In genomic region chr9:463455-464125, GRCh38 we compare ENCODE assay signal across 20 cellular contexts. TPM values are rescaled to one million over a fixed set of nuclear protein-coding genes. Genes with fewer than 3 reads are reported as not detected.
DNase-seq lines count a peak whose midpoint lies in the region; ATAC-seq, FAIRE-seq and TF ChIP-seq lines count a peak whose summit lies in the region.
"Had no signal": no experiment of that assay in that cellular context is flagged by ENCODE, and none has a peak within 500 bp of the region (broad histone marks: within the 10 kb centered on the region; RNA-seq: fewer than 3 reads in every experiment).

No MANE protein-coding gene starts in this region.

- peak overlapping the region in 4 of 6 donors; percentile 5 to 83 (median 44) for H3K27ac Mint-ChIP-seq in naive B cell
- H3K27ac Mint-ChIP-seq: activated T-helper 2 cell treated with anti-CD3 and anti-CD28 coated beads, Interferon-gamma antibody, Interleukin-2, Interleukin-4, amounts not matched to agents 10 μg/mL and 5 μg/mL and 100 μg/mL, durations not matched to agents 14 hours and 24 hours and 36 hours; B cell had no signal

- peak; percentile 12 for DNase-seq in DMS53 (lab: John Stamatoyannopoulos, UW)
- no peak for DNase-seq in DMS53 treated with DMSO at 0.1 percent for 48 hours (lab: John Stamatoyannopoulos, UW; ENCODE audit: unreplicated experiment)
- peak; percentile 56 for DNase-seq in MG63
- DNase-seq in bronchial epithelial cell (ENCODE audit: low read depth), result no peak
- DNase-seq in naive B cell, result no peak
- no peak for DNase-seq in NCI-H2081 (lab: John Stamatoyannopoulos, UW)
- no peak for DNase-seq in foreskin melanocyte
- DNase-seq: activated CD4-positive, alpha-beta T cell treated with anti-CD3 and anti-CD28 coated beads for 1 hour; anterior cingulate cortex; Calu3; Karpas-422; left colon; NCI-H2107; NCI-H524; stimulated activated CD4-positive, alpha-beta T cell treated with anti-CD3 and anti-CD28 coated beads, Interleukin-12 subunit alpha, Interleukin-12 subunit beta, amount 100 ng/mL, for 4 hours; substantia nigra had no signal

- H3K4me3 ChIP-seq in MG63 (no peak overlapping the region), bronchial epithelial cell (ENCODE audit: low read depth, low read length) (no peak overlapping the region)
- H3K4me3 ChIP-seq: HAP-1 had no signal

- H3K4me3 Mint-ChIP-seq in naive B cell, result peak overlapping the region in 1 of 8 donors; percentile 45
- H3K4me3 Mint-ChIP-seq: B cell had no signal

- peak; percentile 32 for FAIRE-seq in bronchial epithelial cell (lab: Jason Lieb, UNC)

- H3K9me3 ChIP-seq in MG63, result no peaks in the 10 kb centered on the region
- H3K9me3 ChIP-seq: HAP-1 had no signal

- TF ChIP-seq CTCF in bronchial epithelial cell (IDR thresholded peaks at IDR 0.05; ENCODE audit: insufficient read depth, low read length, severe bottlenecking), result no peak

- ATAC-seq in naive B cell (ENCODE audit: low read depth in 2 of 2), result no peak
- no peak for ATAC-seq in GM21619 (IDR thresholded peaks at IDR 0.05; ENCODE audit: unreplicated experiment)
- ATAC-seq: left colon had no signal

- H3K36me3 Mint-ChIP-seq in naive B cell, result peaks cover 23 to 26% of the 10 kb centered on the region in 2 donors

- no peaks in the 10 kb centered on the region for H3K27me3 Mint-ChIP-seq in naive B cell
- H3K27me3 Mint-ChIP-seq: B cell had no signal

- H3K4me1 Mint-ChIP-seq in naive B cell, result peaks cover 5 to 12% (median 7%) of the 10 kb centered on the region in 3 donors

- no peaks in the 10 kb centered on the region for H3K27me3 ChIP-seq in MG63
- no peaks in the 10 kb centered on the region for H3K27me3 ChIP-seq in bronchial epithelial cell (ENCODE audit: control insufficient read depth, insufficient read depth, low read length)

- no peaks in the 10 kb centered on the region for H3K36me3 ChIP-seq in MG63
- no peaks in the 10 kb centered on the region for H3K36me3 ChIP-seq in bronchial epithelial cell (ENCODE audit: control insufficient read depth, insufficient read depth, low read length)
- H3K36me3 ChIP-seq: HAP-1 had no signal

- H3K9me3 Mint-ChIP-seq in naive B cell, result no peaks in the 10 kb centered on the region
- H3K9me3 Mint-ChIP-seq: activated T-helper 2 cell treated with anti-CD3 and anti-CD28 coated beads, Interferon-gamma antibody, Interleukin-2, Interleukin-4, amounts not matched to agents 10 μg/mL and 5 μg/mL and 100 μg/mL, durations not matched to agents 14 hours and 24 hours and 36 hours had no signal

RNA-seq across cellular contexts. Expression of gene KANK1, which starts 40.9 kb away (rescaled TPM):
- 45.6 and 48.8 TPM in 2 replicates for total RNA-seq in MG63 (2014; rRNA removed; shearing (Covaris generic); ENCODE audit: low replicate concordance)
- 26.9 and 28.0 TPM in 2 replicates for total RNA-seq in bronchial epithelial cell
- polyA plus RNA-seq in naive B cell (ENCODE audit: low read depth in 6 of 6), result 1 to 10 TPM in 2 of 6 donors, under 1 TPM in 1, not detected in 3; 0.77 to 3.4 (median 1.7) TPM

Comparison
In these comparisons a context has a peak if more than half of its experiments do, and no peak if none do; other contexts are left out.
1. DNase-seq: peak in DMS53 (single experiment) and MG63 (single experiment); none in DMS53 treated with DMSO at 0.1 percent for 48 hours (single experiment), bronchial epithelial cell (single experiment), naive B cell (single experiment), NCI-H2081 (0 of 2) and foreskin melanocyte (single experiment).